8 cellular contexts compared by ENCODE assay signal in the genomic region with DNA sequence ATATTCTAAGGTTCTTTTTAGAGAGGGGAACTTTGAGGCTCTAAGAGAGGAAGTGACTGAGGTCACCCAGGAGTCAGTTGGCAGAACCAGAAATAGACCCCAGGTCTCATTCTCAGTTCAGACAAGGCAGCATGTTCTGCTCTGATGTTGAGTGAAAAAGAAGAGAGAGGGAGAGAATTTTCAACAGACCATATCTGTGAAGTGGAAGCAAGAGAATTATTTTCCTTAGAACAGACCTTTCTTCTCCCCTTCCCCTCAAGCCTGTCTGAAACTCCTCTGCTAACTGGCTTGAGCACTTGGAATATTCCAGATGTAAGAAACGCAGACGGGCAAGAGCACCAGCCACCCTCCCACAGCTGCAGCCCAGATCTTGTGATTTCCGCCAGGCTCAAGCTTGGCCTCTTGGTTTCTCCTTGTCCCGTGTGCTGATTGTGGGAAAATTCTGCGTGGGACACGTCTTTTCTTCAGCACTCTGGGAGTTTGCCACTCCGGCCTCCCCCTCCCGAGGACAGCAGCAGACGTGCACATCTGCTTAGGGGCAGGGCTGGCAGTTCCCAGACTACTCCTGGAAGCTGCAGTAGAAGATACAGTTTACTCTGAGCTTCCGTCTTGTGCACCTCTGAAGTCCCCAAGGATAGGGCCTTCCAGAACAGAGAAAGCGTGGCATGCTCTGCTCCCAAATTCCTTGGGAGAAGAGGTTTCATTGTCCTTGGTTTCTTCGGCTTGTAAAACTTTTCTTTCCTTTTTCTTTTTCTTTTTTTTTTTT. TPM values are rescaled to one million over a fixed set of nuclear protein-coding genes. Genes with fewer than 3 reads are reported as not detected.
DNase-seq lines count a peak whose midpoint lies in the region; ATAC-seq and TF ChIP-seq lines count a peak whose summit lies in the region.

No MANE protein-coding gene starts in this region.

- H3K27me3 Mint-ChIP-seq in activated T-cell treated with anti-CD3 and anti-CD28 coated beads, Interleukin-2, amount 50 U/mL, for 4 hours (ENCODE audit: low read depth), result no peaks in the 10 kb centered on the region
- no peaks in the 10 kb centered on the region for H3K27me3 Mint-ChIP-seq in stimulated activated memory B cell treated with anti-CD40 and anti-IgM and Interleukin-4, amounts not matched to agents 10 μg/mL and 1 μg/mL and 100 μg/mL, for 72 hours

- no peak for TF ChIP-seq EP300 in esophagus muscularis mucosa (IDR thresholded peaks at IDR 0.05)

- H3K4me3 ChIP-seq in Peyer's patch (peak overlapping the region in 1 of 4 donors; percentile 21), esophagus muscularis mucosa (no peak overlapping the region)

- H3K9me3 ChIP-seq in Peyer's patch (no peaks in the 10 kb centered on the region), esophagus muscularis mucosa (no peaks in the 10 kb centered on the region)

- intact Hi-C loops in esophagus muscularis mucosa (cut with DNase I), result no loop called here

- no peaks in the 10 kb centered on the region for H3K9me3 Mint-ChIP-seq in activated T-cell treated with anti-CD3 and anti-CD28 coated beads, Interleukin-2, amount 50 U/mL, for 4 hours
- peaks cover 6% of the 10 kb centered on the region for H3K9me3 Mint-ChIP-seq in stimulated activated memory B cell treated with anti-CD40 and anti-IgM and Interleukin-4, amounts not matched to agents 10 μg/mL and 1 μg/mL and 100 μg/mL, for 72 hours

- TF ChIP-seq POLR2A in Peyer's patch (IDR thresholded peaks at IDR 0.05) (no peak), esophagus muscularis mucosa (IDR thresholded peaks at IDR 0.05; ENCODE audit: low read depth) (no peak)

- H3K4me1 ChIP-seq in Peyer's patch (peaks cover 0 to 13% (median 5%) of the 10 kb centered on the region in 4 donors), esophagus muscularis mucosa (no peaks in the 10 kb centered on the region)

- no peaks in the 10 kb centered on the region for H3K27me3 ChIP-seq in Peyer's patch
- no peaks in the 10 kb centered on the region for H3K27me3 ChIP-seq in esophagus muscularis mucosa

- peak overlapping the region; percentile 58 to 85 (median 67) for H3K27ac ChIP-seq in Peyer's patch
- no peak overlapping the region for H3K27ac ChIP-seq in esophagus muscularis mucosa (replicated peaks in 1 of 4)

- TF ChIP-seq CTCF in Peyer's patch (IDR thresholded peaks at IDR 0.05) (no peak), esophagus muscularis mucosa (IDR thresholded peaks at IDR 0.05) (no peak)

- 71% methylated on average over 12 of the region's 12 CpGs for WGBS in esophagus muscularis mucosa

- peak overlapping the region; percentile 45 for H3K4me3 Mint-ChIP-seq in activated T-cell treated with anti-CD3 and anti-CD28 coated beads, Interleukin-2, amount 50 U/mL, for 4 hours
- H3K4me3 Mint-ChIP-seq in stimulated activated memory B cell treated with anti-CD40 and anti-IgM and Interleukin-4, amounts not matched to agents 10 μg/mL and 1 μg/mL and 100 μg/mL, for 72 hours, result peak overlapping the region; percentile 82

- H3K36me3 ChIP-seq in Peyer's patch (no peaks in the 10 kb centered on the region), esophagus muscularis mucosa (no peaks in the 10 kb centered on the region)

- peak overlapping the region; percentile 98 for H3K27ac Mint-ChIP-seq in stimulated activated memory B cell treated with anti-CD40 and anti-IgM and Interleukin-4, amounts not matched to agents 10 μg/mL and 1 μg/mL and 100 μg/mL, for 72 hours

- peaks cover 58% of the 10 kb centered on the region for H3K4me1 Mint-ChIP-seq in activated T-cell treated with anti-CD3 and anti-CD28 coated beads, Interleukin-2, amount 50 U/mL, for 4 hours (ENCODE audit: low read depth)
- H3K4me1 Mint-ChIP-seq in stimulated activated memory B cell treated with anti-CD40 and anti-IgM and Interleukin-4, amounts not matched to agents 10 μg/mL and 1 μg/mL and 100 μg/mL, for 72 hours, result peaks cover 78% of the 10 kb centered on the region

- no peaks in the 10 kb centered on the region for H3K36me3 Mint-ChIP-seq in activated T-cell treated with anti-CD3 and anti-CD28 coated beads, Interleukin-2, amount 50 U/mL, for 4 hours (ENCODE audit: insufficient read depth)
- H3K36me3 Mint-ChIP-seq in stimulated activated memory B cell treated with anti-CD40 and anti-IgM and Interleukin-4, amounts not matched to agents 10 μg/mL and 1 μg/mL and 100 μg/mL, for 72 hours, result no peaks in the 10 kb centered on the region

- DNase-seq in activated T-cell treated with anti-CD3 and anti-CD28 coated beads, Interleukin-2, amount 50 U/mL, for 4 hours, result no peak
- DNase-seq in activated T-cell treated with anti-CD3 and anti-CD28 coated beads for 4 hours (no peak), Peyer's patch (peak in 1 of 3 donors; percentile 66), NCI-H1105 treated with DMSO at 0.1 percent for 48 hours (lab: John Stamatoyannopoulos, UW) (no peak), esophagus muscularis mucosa (ENCODE audit: extremely low spot score) (no peak), NCI-H2227 treated with DMSO at 0.1 percent for 48 hours (lab: John Stamatoyannopoulos, UW) (no peak)

- ATAC-seq in activated T-cell treated with anti-CD3 and anti-CD28 coated beads, Interleukin-2, amount 50 U/mL, for 4 hours, result peak; percentile 39 to 49
- peak; percentile 94 for ATAC-seq in HG02885 (IDR thresholded peaks at IDR 0.05; ENCODE audit: poor library complexity, unreplicated experiment)
- ATAC-seq in stimulated activated memory B cell treated with anti-CD40 and anti-IgM and Interleukin-4, amounts not matched to agents 10 μg/mL and 1 μg/mL and 100 μg/mL, for 72 hours, result peak; percentile 97

RNA-seq across cellular contexts. Expression of gene IKZF1, which starts 22.7 kb away (rescaled TPM):
- 100 to 1,000 TPM; 168 to 229 (median 228) TPM for total RNA-seq in activated T-cell treated with anti-CD3 and anti-CD28 coated beads, Interleukin-2, amount 50 U/mL, for 4 hours
- total RNA-seq in Peyer's patch (100 to 1,000 TPM in 1 of 4 donors, 10 to 100 TPM in 3; 25.3 to 108 (median 31.7) TPM), esophagus muscularis mucosa (10 to 100 TPM in 1 of 4 donors, 1 to 10 TPM in 3; 3.6 to 17.7 (median 9.2) TPM)

Comparison
In these comparisons a context has a peak if more than half of its experiments do, and no peak if none do; other contexts are left out.
1. ATAC-seq: peak in every context shown above with its lines; median percentile 97 in stimulated activated memory B cell treated with anti-CD40 and anti-IgM and Interleukin-4, amounts not matched to agents 10 μg/mL and 1 μg/mL and 100 μg/mL, for 72 hours; 94 in HG02885; 44 in activated T-cell treated with anti-CD3 and anti-CD28 coated beads, Interleukin-2, amount 50 U/mL, for 4 hours.
2. H3K27ac ChIP-seq: peak in Peyer's patch (4 of 4); none in esophagus muscularis mucosa (0 of 4).